In the genomic region with DNA sequence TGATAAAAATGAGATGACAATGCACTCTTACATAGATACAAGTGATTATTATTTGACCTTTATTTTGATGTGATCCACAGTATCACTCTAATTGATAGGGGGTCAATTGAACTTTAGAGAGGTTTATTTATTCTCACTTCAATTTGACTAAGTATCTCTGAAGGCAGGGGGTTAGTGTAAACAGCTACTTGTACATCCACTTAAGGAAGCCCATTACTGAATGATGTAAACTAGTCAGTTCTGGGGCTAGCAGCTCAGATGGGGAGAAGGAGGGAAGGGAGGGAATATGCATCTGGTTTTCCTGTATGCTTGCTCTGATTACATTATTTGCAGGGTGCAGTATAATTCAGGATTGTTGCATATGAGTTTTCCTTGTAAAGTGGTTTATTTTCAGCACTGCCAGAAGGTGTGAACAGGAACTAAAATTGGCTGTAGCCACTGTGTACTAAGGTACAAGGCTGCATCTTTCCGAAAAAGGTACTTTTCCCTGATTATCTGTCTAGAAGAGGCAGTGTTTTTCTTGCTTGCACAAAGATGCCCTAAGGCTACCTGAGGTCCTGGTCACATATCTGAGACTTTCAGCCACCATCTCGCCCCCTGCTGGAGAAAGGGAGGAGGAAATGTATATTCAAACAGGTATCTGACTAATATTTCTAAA, we compare ENCODE assay signal across 8 cellular contexts. TPM values are rescaled to one million over a fixed set of nuclear protein-coding genes. Genes with fewer than 3 reads are reported as not detected.
DNase-seq lines count a peak whose midpoint lies in the region; ATAC-seq, FAIRE-seq and TF ChIP-seq lines count a peak whose summit lies in the region.

No MANE protein-coding gene starts in this region.

- no peak overlapping the region for H3K4me3 ChIP-seq in BE2C (ENCODE audit: low read depth, low read length)
- no peak overlapping the region for H3K4me3 ChIP-seq in OCI-LY1 (ENCODE audit: low read depth, low read length, poor library complexity, severe bottlenecking)
- H3K4me3 ChIP-seq in right atrium auricular region: no peak overlapping the region

- no peaks in the 10 kb centered on the region for H3K9me3 ChIP-seq in BE2C
- no peaks in the 10 kb centered on the region for H3K9me3 ChIP-seq in OCI-LY1 (ENCODE audit: low read length)
- H3K9me3 ChIP-seq in right atrium auricular region: no peaks in the 10 kb centered on the region

- ATAC-seq in HG03095 (IDR thresholded peaks at IDR 0.05; ENCODE audit: unreplicated experiment): no peak

- H3K79me2 ChIP-seq in OCI-LY1 (ENCODE audit: insufficient read depth, low read length): peaks cover 18% of the 10 kb centered on the region; the same call in 1 of the 2 replicates

- H3K9ac ChIP-seq in OCI-LY1 (ENCODE audit: low read length): no peak overlapping the region

- H3K27me3 ChIP-seq in BE2C: no peaks in the 10 kb centered on the region
- H3K27me3 ChIP-seq in OCI-LY1 (ENCODE audit: insufficient read depth, low read length): no peaks in the 10 kb centered on the region
- H3K27me3 ChIP-seq in right atrium auricular region: no peaks in the 10 kb centered on the region

- H2AFZ ChIP-seq in OCI-LY1 (ENCODE audit: low read length): no peak overlapping the region

- peaks cover 9% of the 10 kb centered on the region for H3K36me3 ChIP-seq in BE2C
- peaks cover 61% of the 10 kb centered on the region for H3K36me3 ChIP-seq in OCI-LY1 (ENCODE audit: insufficient read depth, low read length)
- no peaks in the 10 kb centered on the region for H3K36me3 ChIP-seq in right atrium auricular region

- DNase-seq in BE2C (peak; percentile 82), GM19239 (ENCODE audit: insufficient read length, low spot score) (peak; percentile 15), right atrium auricular region (ENCODE audit: low spot score) (no peak), NCI-H345 treated with DMSO at 0.1 percent for 48 hours (lab: John Stamatoyannopoulos, UW; ENCODE audit: unreplicated experiment) (no peak)
- peak; percentile 4 for DNase-seq in activated T-helper 9 cell treated with anti-CD3 and anti-CD28 coated beads, Interleukin-2, amount 50 U/mL, for 16 hours (ENCODE audit: low read depth)
- peak; percentile 49 to 59 for DNase-seq in stimulated activated CD4-positive, alpha-beta T cell treated with anti-CD3 and anti-CD28 coated beads, Interleukin-2, amount 100 ng/mL, for 24 hours

- H3K27ac ChIP-seq in OCI-LY1 (ENCODE audit: low read depth, low read length, poor library complexity, severe bottlenecking) (no peak overlapping the region), right atrium auricular region (peak overlapping the region in 1 of 2 donors; percentile 38)

- peaks cover 18% of the 10 kb centered on the region for H3K4me1 ChIP-seq in BE2C
- peaks cover 9% of the 10 kb centered on the region for H3K4me1 ChIP-seq in OCI-LY1 (ENCODE audit: insufficient read depth, low read length, severe bottlenecking)
- H3K4me1 ChIP-seq in right atrium auricular region: peaks cover 0 to 15% of the 10 kb centered on the region in 2 donors

- peak; percentile 96 for FAIRE-seq in GM19239 (lab: Jason Lieb, UNC)

- H3K9me2 ChIP-seq in OCI-LY1 (ENCODE audit: low read depth, low read length): no peaks in the 10 kb centered on the region

- no peaks in the 10 kb centered on the region for H4K20me1 ChIP-seq in OCI-LY1 (ENCODE audit: insufficient read depth, low read length)

- no peaks in the 10 kb centered on the region for H3F3A ChIP-seq in OCI-LY1 (ENCODE audit: insufficient read depth, low read length)

- TF ChIP-seq CTCF in BE2C (IDR thresholded peaks at IDR 0.05; ENCODE audit: low read depth, low read length) (peak; percentile 92), OCI-LY1 (IDR thresholded peaks at IDR 0.05; ENCODE audit: low read length) (peak; percentile 76), right atrium auricular region (IDR thresholded peaks at IDR 0.05) (peak; percentile 65 to 68)

- H3K4me2 ChIP-seq in OCI-LY1 (ENCODE audit: low read length): no peak overlapping the region

RNA-seq across cellular contexts. Expression of a gene that starts 51.2 kb away (rescaled TPM):
- polyA plus RNA-seq in BE2C (2012; ENCODE audit: insufficient read depth, insufficient read length, low read depth): 53.0 TPM
- 10 to 100 TPM; 40.1 to 59.0 TPM for total RNA-seq in right atrium auricular region

RNA-seq across cellular contexts. Expression of a gene that starts 51.3 kb away (rescaled TPM):
- polyA plus RNA-seq in BE2C (2012; ENCODE audit: insufficient read depth, insufficient read length, low read depth): 7.4 TPM
- total RNA-seq in right atrium auricular region: 1 to 10 TPM; 5.1 to 9.2 TPM

Comparison
In these comparisons a context has a peak if more than half of its experiments do, and no peak if none do; other contexts are left out.
1. DNase-seq: peak in BE2C (single experiment), GM19239 (single experiment), activated T-helper 9 cell treated with anti-CD3 and anti-CD28 coated beads, Interleukin-2, amount 50 U/mL, for 16 hours (single experiment) and stimulated activated CD4-positive, alpha-beta T cell treated with anti-CD3 and anti-CD28 coated beads, Interleukin-2, amount 100 ng/mL, for 24 hours (2 of 2); none in right atrium auricular region (single experiment) and NCI-H345 treated with DMSO at 0.1 percent for 48 hours (single experiment).
2. Peak in every context shown above with its lines, with median percentiles within 50 percentile points of each other: CTCF ChIP-seq.